ENCODE assay signal across 19 cellular contexts in the genomic region with DNA sequence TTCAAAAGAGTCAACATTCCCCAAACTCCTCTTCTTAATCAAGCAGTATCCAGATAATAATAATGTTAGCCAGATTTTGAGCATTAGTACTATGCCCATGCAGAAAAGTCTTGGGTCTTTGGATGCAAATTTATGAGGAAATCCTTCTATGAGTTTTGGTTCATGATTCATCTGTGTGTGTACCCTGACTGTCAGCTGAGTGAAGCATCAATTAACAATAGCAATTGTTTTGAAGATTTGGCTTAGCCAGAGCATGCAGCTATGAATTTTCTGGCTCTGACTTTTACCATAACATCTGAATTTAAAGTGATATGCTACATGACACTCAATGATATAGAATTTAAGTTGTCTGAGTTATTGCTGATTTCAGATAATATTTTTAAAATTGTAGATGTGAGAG.
DNase-seq lines count a peak whose midpoint lies in the region; FAIRE-seq and TF ChIP-seq lines count a peak whose summit lies in the region.
"Had no signal": no experiment of that assay in that cellular context is flagged by ENCODE, and none has a peak within 500 bp of the region (broad histone marks: within the 10 kb centered on the region; RNA-seq: fewer than 3 reads in every experiment).

No MANE protein-coding gene starts in this region.

- no peak overlapping the region for H3K27ac Mint-ChIP-seq in astrocyte (ENCODE audit: unreplicated experiment)

- no peak overlapping the region for H2AFZ ChIP-seq in astrocyte (ENCODE audit: low read depth, low read length)

- H3K9me3 Mint-ChIP-seq in astrocyte (ENCODE audit: unreplicated experiment), result no peaks in the 10 kb centered on the region

- H3K27me3 Mint-ChIP-seq in astrocyte (ENCODE audit: low read depth, unreplicated experiment), result no peaks in the 10 kb centered on the region

- H3K9me3 ChIP-seq in astrocyte (ENCODE audit: insufficient read depth, low read depth, low read length) (no peaks in the 10 kb centered on the region), WERI-Rb-1 (ENCODE audit: severe bottlenecking) (no peaks in the 10 kb centered on the region)
- H3K9me3 ChIP-seq: Caco-2, Peyer's patch had no signal

- H3K36me3 Mint-ChIP-seq in astrocyte (ENCODE audit: low read depth, unreplicated experiment), result no peaks in the 10 kb centered on the region

- H3K36me3 ChIP-seq in astrocyte (ENCODE audit: insufficient read depth, low read length) (no peaks in the 10 kb centered on the region), WERI-Rb-1 (no peaks in the 10 kb centered on the region)
- H3K36me3 ChIP-seq: Peyer's patch had no signal

- DNase-seq in Ammon's horn (ENCODE audit: low spot score) (peak; percentile 17), astrocyte (ENCODE audit: low read depth) (no peak), foreskin melanocyte (peak; percentile 5), putamen (ENCODE audit: low spot score) (peak; percentile 28), WERI-Rb-1 (no peak), dedifferentiated amniotic fluid mesenchymal stem cell (ENCODE audit: extremely low spot score) (no peak), NCI-H128 (lab: John Stamatoyannopoulos, UW; ENCODE audit: unreplicated experiment) (no peak)
- DNase-seq in activated effector memory CD4-positive, alpha-beta T cell treated with anti-CD3 and anti-CD28 coated beads, Interleukin-2, amount 50 U/mL, for 16 hours, result no peak
- DNase-seq: Caco-2, HCEC 1CT, MM.1S, NCI-H1105 treated with DMSO at 0.1 percent for 48 hours, NCI-H187 treated with DMSO at 0.1 percent for 48 hours, NCI-H2171, NCI-H446 treated with DMSO at 0.1 percent for 48 hours, NCI-H774, Peyer's patch had no signal

- H3K27ac ChIP-seq in astrocyte (ENCODE audit: low read depth, low read length), result no peak overlapping the region
- no peak overlapping the region for H3K27ac ChIP-seq in WERI-Rb-1
- H3K27ac ChIP-seq: KMS-11, Peyer's patch had no signal

- TF ChIP-seq CTCF in astrocyte (IDR thresholded peaks at IDR 0.05; ENCODE audit: insufficient read depth, low read depth, low read length), result no peak
- no peak for TF ChIP-seq CTCF in WERI-Rb-1 (IDR thresholded peaks at IDR 0.05; ENCODE audit: low read depth, low read length)

- no peak overlapping the region for H3K4me3 ChIP-seq in astrocyte (ENCODE audit: insufficient read depth, low read depth, low read length)
- no peak overlapping the region for H3K4me3 ChIP-seq in WERI-Rb-1 (ENCODE audit: low read depth, low read length)
- H3K4me3 ChIP-seq: Peyer's patch had no signal

- FAIRE-seq in astrocyte (lab: Jason Lieb, UNC), result peak; percentile 95
- FAIRE-seq: A204.1 had no signal

- H4K20me1 ChIP-seq in astrocyte (ENCODE audit: insufficient read depth, low read length), result no peaks in the 10 kb centered on the region

- no peak overlapping the region for H3K4me2 ChIP-seq in astrocyte (ENCODE audit: low read length)
- H3K4me2 ChIP-seq: KMS-11 had no signal

- H3K27me3 ChIP-seq in astrocyte (ENCODE audit: insufficient read depth, low read length) (no peaks in the 10 kb centered on the region), WERI-Rb-1 (ENCODE audit: insufficient read depth, low read depth, severe bottlenecking) (peaks cover 7% of the 10 kb centered on the region)
- H3K27me3 ChIP-seq: Peyer's patch had no signal

- peaks cover 10% of the 10 kb centered on the region for H3K4me1 Mint-ChIP-seq in astrocyte (ENCODE audit: low read depth, unreplicated experiment)

- H3K9ac ChIP-seq in astrocyte (ENCODE audit: low read length), result no peak overlapping the region
- H3K9ac ChIP-seq: KMS-11 had no signal

- no peaks in the 10 kb centered on the region for H3K4me1 ChIP-seq in astrocyte (ENCODE audit: insufficient read depth, low read length)
- H3K4me1 ChIP-seq: Caco-2, Peyer's patch had no signal

- H3K79me2 ChIP-seq in astrocyte (ENCODE audit: insufficient read depth, low read length), result no peaks in the 10 kb centered on the region

- no peak overlapping the region for H3K4me3 Mint-ChIP-seq in astrocyte (ENCODE audit: unreplicated experiment)

Comparison
In these comparisons a context has a peak if more than half of its experiments do, and no peak if none do; other contexts are left out.
1. DNase-seq: peak in Ammon's horn (single experiment), foreskin melanocyte (single experiment) and putamen (single experiment); none in astrocyte (single experiment), WERI-Rb-1 (single experiment), dedifferentiated amniotic fluid mesenchymal stem cell (single experiment), NCI-H128 (single experiment) and activated effector memory CD4-positive, alpha-beta T cell treated with anti-CD3 and anti-CD28 coated beads, Interleukin-2, amount 50 U/mL, for 16 hours (single experiment).